Comparison of ENCODE assay signal across 6 cellular contexts in the genomic region with DNA sequence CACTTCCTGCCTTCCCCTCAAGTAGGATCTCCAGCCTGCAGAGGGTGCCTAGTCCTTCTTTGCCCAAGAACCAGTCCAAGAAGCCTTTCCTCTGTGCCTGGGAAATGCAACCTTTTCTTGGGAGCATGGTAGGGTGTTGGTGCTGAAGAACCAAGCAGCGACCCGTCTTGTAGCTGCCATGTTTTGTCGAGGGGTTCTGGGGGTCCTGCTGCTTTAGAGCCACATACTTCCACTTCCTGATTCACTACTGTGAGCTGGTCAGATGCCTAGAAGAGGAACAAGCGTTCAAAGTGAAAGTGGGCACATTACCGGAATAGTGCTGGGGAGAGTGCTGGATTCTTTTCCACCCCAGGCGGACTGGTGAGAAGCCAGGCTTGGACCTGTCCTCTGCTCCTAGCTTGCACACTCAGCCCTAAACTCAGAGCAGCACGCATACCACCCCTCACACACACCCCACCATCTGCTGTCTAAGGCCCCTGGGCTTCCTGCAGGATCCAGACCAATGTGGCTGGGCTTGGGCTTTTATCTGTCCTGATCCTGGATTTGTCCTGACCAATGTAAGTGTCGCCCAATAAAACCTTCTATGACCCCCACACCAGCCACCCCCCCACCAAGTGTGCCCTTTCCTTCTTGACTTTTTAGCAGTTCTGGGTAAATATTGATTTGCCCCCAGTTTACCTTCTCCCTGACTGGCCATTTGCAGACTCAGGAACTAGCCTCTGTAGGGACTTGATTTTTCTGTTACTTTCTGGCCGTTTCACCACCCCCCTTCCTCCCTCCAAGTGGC. TPM values are rescaled to one million over a fixed set of nuclear protein-coding genes. Genes with fewer than 3 reads are reported as not detected.
DNase-seq lines count a peak whose midpoint lies in the region.

No MANE protein-coding gene starts in this region.

- no peak overlapping the region for H2AFZ ChIP-seq in mesenchymal stem cell (ENCODE audit: low read depth, low read length)

- H3K27me3 ChIP-seq in mesenchymal stem cell (ENCODE audit: control insufficient read depth in 1 of 2, insufficient read depth in 1 of 2, low read length in 2 of 2), result peaks cover 84 to 92% of the 10 kb centered on the region in 2 experiments

- no peak overlapping the region for H3K27ac ChIP-seq in mesenchymal stem cell (ENCODE audit: low read length, poor library complexity, severe bottlenecking)

- WGBS in mesenchymal stem cell, result 14% methylated on average over 9 of the region's 9 CpGs

- H2BK120ac ChIP-seq in mesenchymal stem cell (ENCODE audit: low read depth, low read length), result no peak overlapping the region

- H3K79me1 ChIP-seq in mesenchymal stem cell (replicated peaks; ENCODE audit: low read length, poor library complexity, severe bottlenecking), result no peaks in the 10 kb centered on the region

- no peak overlapping the region for H2BK15ac ChIP-seq in mesenchymal stem cell (ENCODE audit: low read depth, poor library complexity, severe bottlenecking)

- no peak overlapping the region for H3K18ac ChIP-seq in mesenchymal stem cell (ENCODE audit: low read depth in 1 of 2, low read length in 2 of 2)

- H3K23ac ChIP-seq in mesenchymal stem cell (ENCODE audit: low read length in 2 of 2), result peak overlapping the region in 1 of 2 experiments; percentile 27

- H3K4me2 ChIP-seq in mesenchymal stem cell (ENCODE audit: low read length, poor library complexity, severe bottlenecking), result no peak overlapping the region

- H3K36me3 ChIP-seq in mesenchymal stem cell (ENCODE audit: control insufficient read depth in 1 of 2, insufficient read depth in 2 of 2, low read depth in 1 of 2, low read length in 2 of 2), result no peaks in the 10 kb centered on the region

- no peak overlapping the region for H4K8ac ChIP-seq in mesenchymal stem cell (ENCODE audit: low read length)

- H4K91ac ChIP-seq in mesenchymal stem cell (ENCODE audit: low read length), result no peak overlapping the region

- no peak overlapping the region for H2BK5ac ChIP-seq in mesenchymal stem cell (ENCODE audit: low read depth, low read length, poor library complexity, severe bottlenecking)

- no peak overlapping the region for H2BK12ac ChIP-seq in mesenchymal stem cell (ENCODE audit: low read length in 2 of 2)

- H3K4me3 ChIP-seq in mesenchymal stem cell (ENCODE audit: insufficient read depth in 1 of 2, low read depth in 1 of 2, low read length in 2 of 2), result peak overlapping the region in 1 of 2 experiments; percentile 75

- H3K9ac ChIP-seq in mesenchymal stem cell (ENCODE audit: low read length), result no peak overlapping the region

- H2AK5ac ChIP-seq in mesenchymal stem cell (ENCODE audit: low read length, severe bottlenecking), result no peak overlapping the region

- H3K14ac ChIP-seq in mesenchymal stem cell (ENCODE audit: low read length in 2 of 2), result no peak overlapping the region

- H3K4ac ChIP-seq in mesenchymal stem cell (ENCODE audit: low read depth in 1 of 2, low read length in 2 of 2), result no peak overlapping the region

- DNase-seq in GF-D8 (lab: John Stamatoyannopoulos, UW) (peak; percentile 77), SIG-M5 treated with dmso at 0.1 percent for 504 hours (lab: John Stamatoyannopoulos, UW; ENCODE audit: unreplicated experiment) (peak; percentile 86), mesenchymal stem cell (peak; percentile 15), RKO (ENCODE audit: low spot score) (no peak), NCI-H1694 treated with DMSO at 0.1 percent for 48 hours (lab: John Stamatoyannopoulos, UW) (no peak)
- no peak for DNase-seq in stimulated activated naive CD4-positive, alpha-beta T cell (lab: John Stamatoyannopoulos, UW)

- no peaks in the 10 kb centered on the region for H3K9me3 ChIP-seq in mesenchymal stem cell (ENCODE audit: control insufficient read depth, low read length)

- peaks cover 37% of the 10 kb centered on the region for H3K4me1 ChIP-seq in mesenchymal stem cell (ENCODE audit: control insufficient read depth, insufficient read depth, low read depth, low read length)

RNA-seq across cellular contexts. Expression of gene HOXA13, which starts 1.5 kb away (rescaled TPM):
- polyA plus RNA-seq in mesenchymal stem cell (2013, experiment 1 of 2), result not detected
- not detected for polyA plus RNA-seq in mesenchymal stem cell (2013, experiment 2 of 2)

RNA-seq across cellular contexts. Expression of gene HOXA11, which starts 16.4 kb away (rescaled TPM):
- polyA plus RNA-seq in mesenchymal stem cell (2013, experiment 1 of 2), result 1.4 TPM
- 1.3 TPM for polyA plus RNA-seq in mesenchymal stem cell (2013, experiment 2 of 2)

RNA-seq across cellular contexts. Expression of gene HOXA10, which starts 27.3 kb away (rescaled TPM):
- polyA plus RNA-seq in mesenchymal stem cell (2013, experiment 1 of 2), result 6.9 TPM
- 7.1 TPM for polyA plus RNA-seq in mesenchymal stem cell (2013, experiment 2 of 2)

RNA-seq across cellular contexts. Expression of gene HOXA9, which starts 36.1 kb away (rescaled TPM):
- 9.8 TPM for polyA plus RNA-seq in mesenchymal stem cell (2013, experiment 1 of 2)
- 9.8 TPM for polyA plus RNA-seq in mesenchymal stem cell (2013, experiment 2 of 2)

RNA-seq across cellular contexts. Expression of gene EVX1, which starts 41.2 kb away (rescaled TPM):
- polyA plus RNA-seq in mesenchymal stem cell (2013, experiment 1 of 2), result not detected
- not detected for polyA plus RNA-seq in mesenchymal stem cell (2013, experiment 2 of 2)

Comparison
In these comparisons a context has a peak if more than half of its experiments do, and no peak if none do; other contexts are left out.
1. DNase-seq: peak in GF-D8 (single experiment), SIG-M5 treated with dmso at 0.1 percent for 504 hours (single experiment) and mesenchymal stem cell (single experiment); none in RKO (single experiment), stimulated activated naive CD4-positive, alpha-beta T cell (0 of 6) and NCI-H1694 treated with DMSO at 0.1 percent for 48 hours (single experiment).